1 cellular context compared by ENCODE assay signal in genomic region chr2:10466801-10467200, GRCh38.
TF ChIP-seq lines count a peak whose summit lies in the region.

No MANE protein-coding gene starts in this region.

TF ChIP-seq in GM23338, 12 proteins besides CTCF, POLR2A, EP300 and RAD21 (continued from another document):
- no peak for TF ChIP-seq REST (IDR thresholded peaks at IDR 0.05; ENCODE audit: unreplicated experiment)
- no peak for TF ChIP-seq ETS1 (IDR thresholded peaks at IDR 0.05)
- TF ChIP-seq JUNB (IDR thresholded peaks at IDR 0.05; ENCODE audit: unreplicated experiment) = no peak
- no peak for TF ChIP-seq STAT1 (IDR thresholded peaks at IDR 0.05; ENCODE audit: unreplicated experiment)
- no peak for TF ChIP-seq EZH2phosphoT487 (IDR thresholded peaks at IDR 0.05; ENCODE audit: unreplicated experiment)
